ENCODE assay signal across 8 cellular contexts in genomic region chr10:102230861-102231356, GRCh38. TPM values are rescaled to one million over a fixed set of nuclear protein-coding genes. Genes with fewer than 3 reads are reported as not detected.
DNase-seq lines count a peak whose midpoint lies in the region; ATAC-seq and TF ChIP-seq lines count a peak whose summit lies in the region.

No MANE protein-coding gene starts in this region.

- peaks cover 9% of the 10 kb centered on the region for H3K27me3 ChIP-seq in CD4-positive, alpha-beta memory T cell (ENCODE audit: insufficient read depth, low read length)
- H3K27me3 ChIP-seq in neuronal stem cell (ENCODE audit: control insufficient read depth in 3 of 3, insufficient read depth in 3 of 3, low read depth in 1 of 3, low read length in 3 of 3) = peaks cover 16 to 89% (median 74%) of the 10 kb centered on the region in 3 experiments

- no peaks in the 10 kb centered on the region for H3K9me3 ChIP-seq in CD4-positive, alpha-beta memory T cell (ENCODE audit: control insufficient read depth in 1 of 2, low read length in 2 of 2)
- H3K9me3 ChIP-seq in neuronal stem cell (replicated peaks in 1 of 2; ENCODE audit: control insufficient read depth in 2 of 2, insufficient read depth in 1 of 2, low read depth in 1 of 2, low read length in 2 of 2) = peaks cover 0 to 3% of the 10 kb centered on the region in 2 donors

- peaks cover 25% of the 10 kb centered on the region for H3K4me1 ChIP-seq in CD4-positive, alpha-beta memory T cell (ENCODE audit: insufficient read depth, low read length)
- peaks cover 6 to 9% of the 10 kb centered on the region in 2 donors for H3K4me1 ChIP-seq in neuronal stem cell (ENCODE audit: control insufficient read depth in 2 of 2, insufficient read depth in 1 of 2, low read depth in 1 of 2, low read length in 2 of 2)

- H2BK15ac ChIP-seq in neuronal stem cell (ENCODE audit: low read length) = peak overlapping the region; percentile 49

- H2AK5ac ChIP-seq in neuronal stem cell (ENCODE audit: low read depth, low read length) = peak overlapping the region; percentile 71

- peak; percentile 41 to 68 (median 47) for DNase-seq in CD4-positive, alpha-beta memory T cell
- DNase-seq in KG1 (lab: John Stamatoyannopoulos, UW) (peak; percentile 25), fibroblast of mammary gland (ENCODE audit: low read depth) (no peak), neuronal stem cell (ENCODE audit: low spot score) (no peak)
- DNase-seq in activated CD8-positive, alpha-beta memory T cell treated with anti-CD3 and anti-CD28 coated beads, Interleukin-2, amount 50 U/mL, for 4 hours = peak; percentile 52

- POLR2A ChIA-PET in CD4-positive, alpha-beta memory T cell (lab: Charles Lee; ENCODE audit: partially characterized antibody) = interaction anchor here (1.0 to 3.4 kb wide), 14 partner anchors 10 to 353 kb away, joined by 3 to 30 read pairs (median 6); partner anchors contain the start of genes C10orf95, GBF1 and PITX3

- H2BK120ac ChIP-seq in neuronal stem cell (ENCODE audit: low read depth, low read length) = no peak overlapping the region

- peak overlapping the region; percentile 96 for H3K4me2 ChIP-seq in neuronal stem cell (ENCODE audit: insufficient read depth, low read length, poor library complexity, severe bottlenecking)

- no peaks in the 10 kb centered on the region for H3K36me3 Mint-ChIP-seq in CD4-positive, alpha-beta memory T cell

- no peaks in the 10 kb centered on the region for H3K36me3 ChIP-seq in CD4-positive, alpha-beta memory T cell (ENCODE audit: insufficient read depth, low read length)
- no peaks in the 10 kb centered on the region for H3K36me3 ChIP-seq in neuronal stem cell (replicated peaks in 1 of 2; ENCODE audit: control insufficient read depth in 2 of 2, insufficient read depth in 2 of 2, low read length in 2 of 2)

- peaks cover 22 to 35% of the 10 kb centered on the region in 2 donors for H3K27me3 Mint-ChIP-seq in CD4-positive, alpha-beta memory T cell

- H3K79me1 ChIP-seq in neuronal stem cell (ENCODE audit: low read depth, low read length) = no peaks in the 10 kb centered on the region

- intact Hi-C loops in CD4-positive, alpha-beta memory T cell (cut with micrococcal nuclease) = loop anchor here (1.0 kb wide), 3 partner anchors 10 to 168 kb away; partner anchors contain the start of genes GBF1 and PITX3

- peaks cover 5 to 22% (median 11%) of the 10 kb centered on the region in 4 donors for H3K4me1 Mint-ChIP-seq in CD4-positive, alpha-beta memory T cell

- peak overlapping the region; percentile 75 for H3K9ac ChIP-seq in neuronal stem cell (ENCODE audit: low read depth, low read length, poor library complexity)

- H3K4me3 ChIP-seq in CD4-positive, alpha-beta memory T cell (ENCODE audit: low read length in 2 of 2) = peak overlapping the region in 1 of 2 donors; percentile 41
- H3K4me3 ChIP-seq in fibroblast of mammary gland (ENCODE audit: control insufficient read depth, low read depth, low read length) (peak overlapping the region; percentile 41), neuronal stem cell (ENCODE audit: low read length in 2 of 2) (peak overlapping the region; percentile 31 to 74)

- H3K27ac Mint-ChIP-seq in CD4-positive, alpha-beta memory T cell = peak overlapping the region in 1 of 7 donors; percentile 79

- peak; percentile 16 for TF ChIP-seq CTCF in fibroblast of mammary gland (conservative IDR thresholded peaks at IDR 0.05; ENCODE audit: control insufficient read depth, insufficient read depth, low read depth, low read length)

- ATAC-seq in GM21786 (IDR thresholded peaks at IDR 0.05; ENCODE audit: unreplicated experiment) (no peak), GM21723 (IDR thresholded peaks at IDR 0.05; ENCODE audit: unreplicated experiment) (no peak), GM21717 (IDR thresholded peaks at IDR 0.05; ENCODE audit: unreplicated experiment) (no peak)

- peak overlapping the region; percentile 94 for H2AFZ ChIP-seq in neuronal stem cell (ENCODE audit: low read length)

- no peak overlapping the region for H2BK12ac ChIP-seq in neuronal stem cell (ENCODE audit: low read length)

- no peak overlapping the region for H3K27ac ChIP-seq in CD4-positive, alpha-beta memory T cell (ENCODE audit: low read depth, low read length)
- H3K27ac ChIP-seq in neuronal stem cell (replicated peaks; ENCODE audit: low read length) = no peak overlapping the region

- no CpG with 5 or more reads among the region's 52 CpGs for WGBS in neuronal stem cell (ENCODE audit: extremely low coverage in 2 of 2, insufficient read length in 2 of 2, insufficient replicate concordance in 1 of 2), 2 donors

- H4K8ac ChIP-seq in neuronal stem cell (ENCODE audit: low read depth, low read length) = no peak overlapping the region

- peak overlapping the region; percentile 82 for H2BK5ac ChIP-seq in neuronal stem cell (ENCODE audit: low read length)

- H3K18ac ChIP-seq in neuronal stem cell (ENCODE audit: low read length) = peak overlapping the region; percentile 95

- no peaks in the 10 kb centered on the region for H3K9me3 Mint-ChIP-seq in CD4-positive, alpha-beta memory T cell

- peak overlapping the region; percentile 62 for H3K23ac ChIP-seq in neuronal stem cell (ENCODE audit: low read depth, low read length, poor library complexity)

- CTCF ChIA-PET in CD4-positive, alpha-beta memory T cell (lab: Charles Lee; ENCODE audit: partially characterized antibody) = interaction anchor here (0.7 to 24.6 kb wide), 39 partner anchors 9 to 357 kb away, joined by 3 to 549 read pairs (median 5); partner anchors contain the start of genes ACTR1A, C10orf95, GBF1 and NFKB2

- no peak overlapping the region for H3K4ac ChIP-seq in neuronal stem cell (ENCODE audit: low read length)

- H3K14ac ChIP-seq in neuronal stem cell (ENCODE audit: low read length) = no peak overlapping the region

- H3K4me3 Mint-ChIP-seq in CD4-positive, alpha-beta memory T cell = peak overlapping the region; percentile 74 to 85 (median 80)

- H4K91ac ChIP-seq in neuronal stem cell (ENCODE audit: low read depth, low read length, poor library complexity) = no peak overlapping the region

RNA-seq across cellular contexts. Expression of gene ELOVL3, which starts 4.8 kb away (rescaled TPM):
- total RNA-seq in CD4-positive, alpha-beta memory T cell = not detected
- not detected for polyA plus RNA-seq in CD4-positive, alpha-beta memory T cell
- 0.17 TPM for polyA plus RNA-seq in neuronal stem cell (2013, experiment 1 of 2)
- 0.18 TPM for polyA plus RNA-seq in neuronal stem cell (2013, experiment 2 of 2)

RNA-seq across cellular contexts. Expression of gene PITX3, which starts 10.4 kb away (rescaled TPM):
- not detected for total RNA-seq in CD4-positive, alpha-beta memory T cell
- not detected for polyA plus RNA-seq in CD4-positive, alpha-beta memory T cell
- polyA plus RNA-seq in neuronal stem cell (2013, experiment 1 of 2) = 0.10 TPM
- polyA plus RNA-seq in neuronal stem cell (2013, experiment 2 of 2) = 0.08 TPM

RNA-seq across cellular contexts. Expression of gene GBF1, which starts 14.4 kb away (rescaled TPM):
- total RNA-seq in CD4-positive, alpha-beta memory T cell = 10 to 100 TPM; 39.6 to 44.7 TPM
- polyA plus RNA-seq in CD4-positive, alpha-beta memory T cell = 10 to 100 TPM in 1 of 2 donors, 1 to 10 TPM in 1; 3.1 to 23.9 TPM
- polyA plus RNA-seq in neuronal stem cell (2013, experiment 1 of 2) = 14.4 TPM
- 14.5 TPM for polyA plus RNA-seq in neuronal stem cell (2013, experiment 2 of 2)

Comparison
In these comparisons a context has a peak if more than half of its experiments do, and no peak if none do; other contexts are left out.
1. DNase-seq: peak in CD4-positive, alpha-beta memory T cell (5 of 5), KG1 (single experiment) and activated CD8-positive, alpha-beta memory T cell treated with anti-CD3 and anti-CD28 coated beads, Interleukin-2, amount 50 U/mL, for 4 hours (single experiment); none in fibroblast of mammary gland (single experiment) and neuronal stem cell (single experiment).